In genomic region chr11:65821107-65821506, GRCh38 we compare ENCODE assay signal across 28 cellular contexts. TPM values are rescaled to one million over a fixed set of nuclear protein-coding genes. Genes with fewer than 3 reads are reported as not detected.
DNase-seq lines count a peak whose midpoint lies in the region; ATAC-seq and TF ChIP-seq lines count a peak whose summit lies in the region.
"Had no signal": no experiment of that assay in that cellular context is flagged by ENCODE, and none has a peak within 500 bp of the region (broad histone marks: within the 10 kb centered on the region; RNA-seq: fewer than 3 reads in every experiment).

No MANE protein-coding gene starts in this region.

- no peaks in the 10 kb centered on the region for H3K9me3 Mint-ChIP-seq in dendritic cell treated with granulocyte-macrophage colony-stimulating factor and Interleukin-4, amounts not matched to agents 40 ng/mL and 50 ng/mL, for 4 days
- no peaks in the 10 kb centered on the region for H3K9me3 Mint-ChIP-seq in progenitor cell of endocrine pancreas (ENCODE audit: low read depth)
- H3K9me3 Mint-ChIP-seq in stimulated activated memory B cell treated with anti-CD40 and anti-IgM and Interleukin-4, amounts not matched to agents 10 μg/mL and 1 μg/mL and 100 μg/mL, for 72 hours = no peaks in the 10 kb centered on the region
- H3K9me3 Mint-ChIP-seq: activated naive CD4-positive, alpha-beta T cell treated with anti-CD3 and anti-CD28 coated beads for 36 hours; activated T-cell treated with anti-CD3 and anti-CD28 coated beads, Interleukin-2, amount 50 U/mL, for 24 hours had no signal

- TF ChIP-seq CTCF in progenitor cell of endocrine pancreas (IDR thresholded peaks at IDR 0.05; ENCODE audit: unreplicated experiment) = no peak

- H3K36me3 Mint-ChIP-seq in dendritic cell treated with granulocyte-macrophage colony-stimulating factor and Interleukin-4, amounts not matched to agents 40 ng/mL and 50 ng/mL, for 4 days (ENCODE audit: low read depth) = peaks cover 5% of the 10 kb centered on the region
- H3K36me3 Mint-ChIP-seq in progenitor cell of endocrine pancreas (ENCODE audit: insufficient read depth) = peaks cover 4% of the 10 kb centered on the region
- no peaks in the 10 kb centered on the region for H3K36me3 Mint-ChIP-seq in stimulated activated memory B cell treated with anti-CD40 and anti-IgM and Interleukin-4, amounts not matched to agents 10 μg/mL and 1 μg/mL and 100 μg/mL, for 72 hours

- DNase-seq in CD1c-positive myeloid dendritic cell (ENCODE audit: extremely low spot score) = peak; percentile 35
- peak; percentile 72 for DNase-seq in NCI-H2227 treated with DMSO at 0.1 percent for 48 hours (lab: John Stamatoyannopoulos, UW)
- no peak for DNase-seq in progenitor cell of endocrine pancreas (ENCODE audit: low spot score, unreplicated experiment)
- no peak for DNase-seq in NCI-H526 treated with DMSO at 0.1 percent for 48 hours (lab: John Stamatoyannopoulos, UW)
- DNase-seq: activated CD8-positive, alpha-beta T cell treated with anti-CD3 and anti-CD28 coated beads, Interleukin-2, amount 10 ng/mL, durations not matched to agents 7 days and 5 days; activated naive CD4-positive, alpha-beta T cell treated with anti-CD3 and anti-CD28 coated beads for 36 hours; activated T-cell treated with anti-CD3 and anti-CD28 coated beads, Interleukin-2, amount 50 U/mL, for 24 hours; amygdala; DMS 273 treated with DMSO at 0.1 percent for 48 hours; GDM1; heart right ventricle; KG1; NCI-H2171; NCI-H82; right cardiac atrium; stimulated activated CD4-positive, alpha-beta T cell treated with anti-CD3 and anti-CD28 coated beads, Interleukin-15, amount 100 ng/mL, for 24 hours had no signal

- H3K27me3 Mint-ChIP-seq in dendritic cell treated with granulocyte-macrophage colony-stimulating factor and Interleukin-4, amounts not matched to agents 40 ng/mL and 50 ng/mL, for 4 days = peaks cover 4% of the 10 kb centered on the region
- H3K27me3 Mint-ChIP-seq in progenitor cell of endocrine pancreas = no peaks in the 10 kb centered on the region
- no peaks in the 10 kb centered on the region for H3K27me3 Mint-ChIP-seq in stimulated activated memory B cell treated with anti-CD40 and anti-IgM and Interleukin-4, amounts not matched to agents 10 μg/mL and 1 μg/mL and 100 μg/mL, for 72 hours
- H3K27me3 Mint-ChIP-seq: activated T-cell treated with anti-CD3 and anti-CD28 coated beads, Interleukin-2, amount 50 U/mL, for 24 hours had no signal

- H3K4me1 Mint-ChIP-seq in dendritic cell treated with granulocyte-macrophage colony-stimulating factor and Interleukin-4, amounts not matched to agents 40 ng/mL and 50 ng/mL, for 4 days (ENCODE audit: low read depth) = peaks cover 26% of the 10 kb centered on the region
- peaks cover 4% of the 10 kb centered on the region for H3K4me1 Mint-ChIP-seq in progenitor cell of endocrine pancreas (ENCODE audit: low read depth)
- H3K4me1 Mint-ChIP-seq in stimulated activated memory B cell treated with anti-CD40 and anti-IgM and Interleukin-4, amounts not matched to agents 10 μg/mL and 1 μg/mL and 100 μg/mL, for 72 hours = peaks cover 14% of the 10 kb centered on the region

- H3K27me3 ChIP-seq in muscle layer of duodenum (ENCODE audit: low read depth, low read length) = no peaks in the 10 kb centered on the region
- H3K27me3 ChIP-seq: cardiac muscle cell, heart right ventricle, suprapubic skin had no signal

- peak overlapping the region; percentile 56 for H3K27ac ChIP-seq in muscle layer of duodenum (ENCODE audit: low read length)
- H3K27ac ChIP-seq: A549, C4-2B, cardiac muscle cell, heart right ventricle, suprapubic skin had no signal

- peaks cover 0 to 10% of the 10 kb centered on the region in 2 donors for H3K4me1 ChIP-seq in muscle layer of duodenum (ENCODE audit: control insufficient read depth in 1 of 2, insufficient read depth in 2 of 2, low read length in 2 of 2)

- no peak overlapping the region for H3K4me3 Mint-ChIP-seq in dendritic cell treated with granulocyte-macrophage colony-stimulating factor and Interleukin-4, amounts not matched to agents 40 ng/mL and 50 ng/mL, for 4 days
- no peak overlapping the region for H3K4me3 Mint-ChIP-seq in progenitor cell of endocrine pancreas (ENCODE audit: low read depth)
- H3K4me3 Mint-ChIP-seq in stimulated activated memory B cell treated with anti-CD40 and anti-IgM and Interleukin-4, amounts not matched to agents 10 μg/mL and 1 μg/mL and 100 μg/mL, for 72 hours = no peak overlapping the region
- H3K4me3 Mint-ChIP-seq: activated CD8-positive, alpha-beta T cell treated with anti-CD3 and anti-CD28 coated beads, Interleukin-2, amount 10 ng/mL, durations not matched to agents 7 days and 5 days; activated naive CD4-positive, alpha-beta T cell treated with anti-CD3 and anti-CD28 coated beads for 36 hours; activated T-cell treated with anti-CD3 and anti-CD28 coated beads, Interleukin-2, amount 50 U/mL, for 24 hours had no signal

- ATAC-seq in GM21367 (IDR thresholded peaks at IDR 0.05; ENCODE audit: unreplicated experiment) = no peak
- no peak for ATAC-seq in stimulated activated memory B cell treated with anti-CD40 and anti-IgM and Interleukin-4, amounts not matched to agents 10 μg/mL and 1 μg/mL and 100 μg/mL, for 72 hours
- ATAC-seq: A549; activated CD8-positive, alpha-beta T cell treated with anti-CD3 and anti-CD28 coated beads, Interleukin-2, amount 10 ng/mL, durations not matched to agents 7 days and 5 days; heart right ventricle; right cardiac atrium had no signal

- H3K9me3 ChIP-seq in muscle layer of duodenum (ENCODE audit: control insufficient read depth in 1 of 2, low read length in 2 of 2) = no peaks in the 10 kb centered on the region
- H3K9me3 ChIP-seq: A549, heart right ventricle, suprapubic skin had no signal

- no peaks in the 10 kb centered on the region for H3K36me3 ChIP-seq in muscle layer of duodenum (ENCODE audit: control insufficient read depth in 1 of 2, insufficient read depth in 2 of 2, low read length in 2 of 2)
- H3K36me3 ChIP-seq: cardiac muscle cell, heart right ventricle, suprapubic skin had no signal

- intact Hi-C loops in dendritic cell treated with granulocyte-macrophage colony-stimulating factor and Interleukin-4, amounts not matched to agents 40 ng/mL and 50 ng/mL, for 4 days (cut with micrococcal nuclease) = no loop called here

- H3K27ac Mint-ChIP-seq in dendritic cell treated with granulocyte-macrophage colony-stimulating factor and Interleukin-4, amounts not matched to agents 40 ng/mL and 50 ng/mL, for 4 days = peak overlapping the region; percentile 17
- no peak overlapping the region for H3K27ac Mint-ChIP-seq in progenitor cell of endocrine pancreas
- no peak overlapping the region for H3K27ac Mint-ChIP-seq in stimulated activated memory B cell treated with anti-CD40 and anti-IgM and Interleukin-4, amounts not matched to agents 10 μg/mL and 1 μg/mL and 100 μg/mL, for 72 hours
- H3K27ac Mint-ChIP-seq: activated CD8-positive, alpha-beta T cell treated with anti-CD3 and anti-CD28 coated beads, Interleukin-2, amount 10 ng/mL, durations not matched to agents 7 days and 5 days; activated naive CD4-positive, alpha-beta T cell treated with anti-CD3 and anti-CD28 coated beads for 36 hours; activated T-cell treated with anti-CD3 and anti-CD28 coated beads, Interleukin-2, amount 50 U/mL, for 24 hours had no signal

- H3K4me3 ChIP-seq in muscle layer of duodenum (ENCODE audit: low read depth in 1 of 2, low read length in 2 of 2) = no peak overlapping the region
- H3K4me3 ChIP-seq: A549, cardiac muscle cell, heart right ventricle, suprapubic skin had no signal

RNA-seq across cellular contexts. Expression of gene SNX32, which starts 12.7 kb away (rescaled TPM):
- 3.6 and 4.6 TPM in 2 replicates for total RNA-seq in progenitor cell of endocrine pancreas

RNA-seq across cellular contexts. Expression of gene OVOL1, which starts 34.2 kb away (rescaled TPM):
- total RNA-seq in progenitor cell of endocrine pancreas = 12.4 and 12.7 TPM in 2 replicates
- total RNA-seq: activated naive CD4-positive, alpha-beta T cell treated with anti-CD3 and anti-CD28 coated beads for 36 hours; dermis microvascular lymphatic vessel endothelial cell; heart right ventricle; lung microvascular endothelial cell; myocyte; osteoblast; right cardiac atrium had no signal

RNA-seq across cellular contexts. Expression of gene CFL1, which starts 36.9 kb away (rescaled TPM):
- 864 and 890 TPM in 2 replicates for total RNA-seq in progenitor cell of endocrine pancreas

RNA-seq across cellular contexts. Expression of gene MUS81, which starts 39.1 kb away (rescaled TPM):
- 55.5 and 60.5 TPM in 2 replicates for total RNA-seq in progenitor cell of endocrine pancreas

RNA-seq across cellular contexts. Expression of gene AP5B1, which starts 40.3 kb away (rescaled TPM):
- total RNA-seq in progenitor cell of endocrine pancreas = 18.4 and 19.3 TPM in 2 replicates

Comparison
In these comparisons a context has a peak if more than half of its experiments do, and no peak if none do; other contexts are left out.
1. DNase-seq: peak in CD1c-positive myeloid dendritic cell (single experiment) and NCI-H2227 treated with DMSO at 0.1 percent for 48 hours (single experiment); none in progenitor cell of endocrine pancreas (single experiment) and NCI-H526 treated with DMSO at 0.1 percent for 48 hours (single experiment).